23 cellular contexts compared by ENCODE assay signal in genomic region chr15:31227235-31227634, GRCh38.
"Had no signal": no experiment of that assay in that cellular context is flagged by ENCODE, and none has a peak within 500 bp of the region (broad histone marks: within the 10 kb centered on the region; RNA-seq: fewer than 3 reads in every experiment).

No MANE protein-coding gene starts in this region.

- ATAC-seq: activated CD8-positive, alpha-beta T cell treated with anti-CD3 and anti-CD28 coated beads, Interleukin-2, amount 10 ng/mL, durations not matched to agents 7 days and 5 days; activated naive CD8-positive, alpha-beta T cell treated with anti-CD3 and anti-CD28 coated beads, Interleukin-2, amount 50 U/mL, for 24 hours; left ventricle myocardium superior; naive thymus-derived CD8-positive, alpha-beta T cell; psoas muscle; right cardiac atrium had no signal

- DNase-seq: activated CD4-positive, alpha-beta T cell treated with anti-CD3 and anti-CD28 coated beads, Interleukin-2, amount 10 ng/mL, durations not matched to agents 7 days and 5 days; activated CD8-positive, alpha-beta T cell treated with anti-CD3 and anti-CD28 coated beads, Interleukin-2, amount 10 ng/mL, durations not matched to agents 7 days and 5 days; activated naive CD4-positive, alpha-beta T cell treated with anti-CD3 and anti-CD28 coated beads for 36 hours; activated naive CD8-positive, alpha-beta T cell treated with anti-CD3 and anti-CD28 coated beads, Interleukin-2, amount 50 U/mL, for 24 hours; activated T-cell treated with anti-CD3 and anti-CD28 coated beads, Interleukin-2, amount 50 U/mL, for 24 hours; anterior cingulate cortex; central memory CD4-positive, alpha-beta T cell; endodermal cell; foreskin fibroblast; left ventricle myocardium superior; mesendoderm; naive thymus-derived CD8-positive, alpha-beta T cell; ovary; psoas muscle; stimulated activated CD4-positive, alpha-beta T cell treated with anti-CD3 and anti-CD28 coated beads, Interleukin-15, amount 100 ng/mL, for 24 hours; stimulated activated CD4-positive, alpha-beta T cell treated with anti-CD3 and anti-CD28 coated beads, Interleukin-2, amount 100 ng/mL, for 48 hours; stomach; upper lobe of left lung had no signal

- H3K9me3 Mint-ChIP-seq: activated naive CD4-positive, alpha-beta T cell treated with anti-CD3 and anti-CD28 coated beads for 36 hours; activated naive CD8-positive, alpha-beta T cell treated with anti-CD3 and anti-CD28 coated beads, Interleukin-2, amount 50 U/mL, for 24 hours; activated T-cell treated with anti-CD3 and anti-CD28 coated beads, Interleukin-2, amount 50 U/mL, for 24 hours; activated T-helper 2 cell treated with anti-CD3 and anti-CD28 coated beads, Interferon-gamma antibody, Interleukin-2, Interleukin-4, amounts not matched to agents 10 μg/mL and 5 μg/mL and 100 μg/mL, durations not matched to agents 14 hours and 24 hours and 36 hours; naive thymus-derived CD8-positive, alpha-beta T cell; T-helper 2 cell treated with Interferon-gamma antibody and Interleukin-4, amounts not matched to agents 5 μg/mL and 100 μg/mL, for 36 hours had no signal

- H3K4me3 Mint-ChIP-seq: activated CD4-positive, alpha-beta T cell treated with anti-CD3 and anti-CD28 coated beads, Interleukin-2, amount 10 ng/mL, durations not matched to agents 7 days and 5 days; activated CD8-positive, alpha-beta T cell treated with anti-CD3 and anti-CD28 coated beads, Interleukin-2, amount 10 ng/mL, durations not matched to agents 7 days and 5 days; activated naive CD4-positive, alpha-beta T cell treated with anti-CD3 and anti-CD28 coated beads for 36 hours; activated naive CD8-positive, alpha-beta T cell treated with anti-CD3 and anti-CD28 coated beads, Interleukin-2, amount 50 U/mL, for 24 hours; activated T-cell treated with anti-CD3 and anti-CD28 coated beads, Interleukin-2, amount 50 U/mL, for 24 hours; brain; endodermal cell; naive thymus-derived CD8-positive, alpha-beta T cell; T-helper 2 cell treated with Interferon-gamma antibody and Interleukin-4, amounts not matched to agents 5 μg/mL and 100 μg/mL, for 36 hours had no signal

- H3K36me3 Mint-ChIP-seq: brain; naive thymus-derived CD8-positive, alpha-beta T cell had no signal

- H3K4me3 ChIP-seq: ovary, psoas muscle, stomach, upper lobe of left lung had no signal

- H3K9me3 ChIP-seq: ovary, psoas muscle, stomach, upper lobe of left lung had no signal

- H3K36me3 ChIP-seq: ovary, stomach, upper lobe of left lung had no signal

- H3K27me3 ChIP-seq: ovary, stomach, upper lobe of left lung had no signal

- H3K27me3 Mint-ChIP-seq: activated naive CD8-positive, alpha-beta T cell treated with anti-CD3 and anti-CD28 coated beads, Interleukin-2, amount 50 U/mL, for 24 hours; activated T-cell treated with anti-CD3 and anti-CD28 coated beads, Interleukin-2, amount 50 U/mL, for 24 hours; naive thymus-derived CD8-positive, alpha-beta T cell had no signal

- H3K27ac Mint-ChIP-seq: activated CD4-positive, alpha-beta T cell treated with anti-CD3 and anti-CD28 coated beads, Interleukin-2, amount 10 ng/mL, durations not matched to agents 7 days and 5 days; activated CD8-positive, alpha-beta T cell treated with anti-CD3 and anti-CD28 coated beads, Interleukin-2, amount 10 ng/mL, durations not matched to agents 7 days and 5 days; activated naive CD4-positive, alpha-beta T cell treated with anti-CD3 and anti-CD28 coated beads for 36 hours; activated naive CD8-positive, alpha-beta T cell treated with anti-CD3 and anti-CD28 coated beads, Interleukin-2, amount 50 U/mL, for 24 hours; activated T-cell treated with anti-CD3 and anti-CD28 coated beads, Interleukin-2, amount 50 U/mL, for 24 hours; activated T-helper 2 cell treated with anti-CD3 and anti-CD28 coated beads, Interferon-gamma antibody, Interleukin-2, Interleukin-4, amounts not matched to agents 10 μg/mL and 5 μg/mL and 100 μg/mL, durations not matched to agents 14 hours and 24 hours and 36 hours; brain; endodermal cell; T-helper 2 cell treated with Interferon-gamma antibody and Interleukin-4, amounts not matched to agents 5 μg/mL and 100 μg/mL, for 36 hours had no signal

- H3K27ac ChIP-seq: epithelial cell of prostate, ovary, psoas muscle, stomach, upper lobe of left lung had no signal
